In genomic region chrX:136251042-136251991, GRCh38 we compare ENCODE assay signal across 8 cellular contexts. TPM values are rescaled to one million over a fixed set of nuclear protein-coding genes. Genes with fewer than 3 reads are reported as not detected.
DNase-seq lines count a peak whose midpoint lies in the region; ATAC-seq, FAIRE-seq and TF ChIP-seq lines count a peak whose summit lies in the region.

Gene MAP7D3 (minus strand): TSS chrX:136251400. CDS start chrX:136251358, 42 bp downstream.

- ATAC-seq in GM21367 (IDR thresholded peaks at IDR 0.05; ENCODE audit: unreplicated experiment) (peak; percentile 75), SK-N-SH treated with all-trans-retinoic acid at 6 μM for 48 hours (peak; percentile 91), heart left ventricle (peak; percentile 64 to 95 (median 92))

- DNase-seq in D721Med (ENCODE audit: insufficient read length, low spot score) (peak; percentile 58), HTR-8/SVneo (ENCODE audit: insufficient read length, low spot score) (peak; percentile 49), heart left ventricle (peak; percentile 63 to 86 (median 74)), pulmonary artery endothelial cell (ENCODE audit: low read depth, low spot score) (no peak), vagina (ENCODE audit: extremely low spot score in 2 of 2) (no peak)
- DNase-seq in activated naive CD8-positive, alpha-beta T cell treated with anti-CD3 and anti-CD28 coated beads for 36 hours = peak; percentile 72

- FAIRE-seq in D721Med (lab: Jason Lieb, UNC) (no peak), HTR-8/SVneo (lab: Jason Lieb, UNC) (no peak)

- H3K9me3 ChIP-seq in heart left ventricle = no peaks in the 10 kb centered on the region
- no peaks in the 10 kb centered on the region for H3K9me3 ChIP-seq in vagina

- TF ChIP-seq POLR2A in heart left ventricle (IDR thresholded peaks at IDR 0.05) = peak in 1 of 2 donors; percentile 41
- peak in 1 of 2 donors; percentile 45 for TF ChIP-seq POLR2A in vagina (IDR thresholded peaks at IDR 0.05)

- H3K4me1 Mint-ChIP-seq in activated naive CD8-positive, alpha-beta T cell treated with anti-CD3 and anti-CD28 coated beads for 36 hours = peaks cover 12% of the 10 kb centered on the region

- H3K9me3 Mint-ChIP-seq in activated naive CD8-positive, alpha-beta T cell treated with anti-CD3 and anti-CD28 coated beads for 36 hours = no peaks in the 10 kb centered on the region

- no peaks in the 10 kb centered on the region for H3K27me3 Mint-ChIP-seq in activated naive CD8-positive, alpha-beta T cell treated with anti-CD3 and anti-CD28 coated beads for 36 hours

- H3K27me3 ChIP-seq in heart left ventricle = peaks cover 0 to 20% (median 0%) of the 10 kb centered on the region in 9 donors
- no peaks in the 10 kb centered on the region for H3K27me3 ChIP-seq in vagina

- H3K4me3 ChIP-seq in heart left ventricle (peak within 1 kb of the TSS; percentile 54 to 87 (median 76)), vagina (peak within 1 kb of the TSS; percentile 64 to 70)

- peak within 1 kb of the TSS; percentile 88 for H3K4me3 Mint-ChIP-seq in activated naive CD8-positive, alpha-beta T cell treated with anti-CD3 and anti-CD28 coated beads for 36 hours

- H3K27ac ChIP-seq in heart left ventricle (peak within 1 kb of the TSS in 11 of 12 donors; percentile 57 to 87 (median 81)), vagina (peak within 1 kb of the TSS; percentile 69)

- TF ChIP-seq CTCF in D721Med (IDR thresholded peaks at IDR 0.05; ENCODE audit: insufficient read depth, missing control alignments) = no peak
- TF ChIP-seq CTCF in heart left ventricle (IDR thresholded peaks at IDR 0.05) = no peak
- no peak for TF ChIP-seq CTCF in vagina (IDR thresholded peaks at IDR 0.05)

- H3K4me1 ChIP-seq in heart left ventricle = peaks cover 0 to 15% (median 0%) of the 10 kb centered on the region in 12 donors
- H3K4me1 ChIP-seq in vagina = peaks cover 13% of the 10 kb centered on the region

- intact Hi-C loops in heart left ventricle (cut with DNase I) = loop anchor here in 1 of 10 donors (5.0 kb wide), 1 partner anchor 39 kb away; no protein-coding TSS in a partner anchor
- intact Hi-C loops in vagina (cut with DNase I) = no loop called here

- peak within 1 kb of the TSS; percentile 85 for H3K27ac Mint-ChIP-seq in activated naive CD8-positive, alpha-beta T cell treated with anti-CD3 and anti-CD28 coated beads for 36 hours

- WGBS in heart left ventricle, 4 donors = 1 to 51% (median 14%) methylated on average over 9 to 67 of the region's 73 CpGs

- peaks cover 0 to under 1% (median 0%) of the 10 kb centered on the region in 9 donors for H3K36me3 ChIP-seq in heart left ventricle
- no peaks in the 10 kb centered on the region for H3K36me3 ChIP-seq in vagina

- H3K36me3 Mint-ChIP-seq in activated naive CD8-positive, alpha-beta T cell treated with anti-CD3 and anti-CD28 coated beads for 36 hours = no peaks in the 10 kb centered on the region

TF ChIP-seq in SK-N-SH treated with all-trans-retinoic acid at 6 μM for 48 hours, 23 proteins besides CTCF, POLR2A, EP300 and RAD21:
- no peak for TF ChIP-seq ARNTL (CRISPR knock-in tag; IDR thresholded peaks at IDR 0.05; ENCODE audit: borderline replicate concordance, low read depth)

RNA-seq across cellular contexts. Expression of gene MAP7D3, which starts in this region (rescaled TPM):
- 10 to 100 TPM; 17.8 to 17.9 TPM for total RNA-seq in activated naive CD8-positive, alpha-beta T cell treated with anti-CD3 and anti-CD28 coated beads for 36 hours
- total RNA-seq in heart left ventricle (10 to 100 TPM in 8 of 9 donors, 1 to 10 TPM in 1; 8.2 to 18.4 (median 13.2) TPM), pulmonary artery endothelial cell (12.3 and 17.9 TPM in 2 replicates), vagina (15.0 TPM)
- 10 to 100 TPM; 10.3 to 12.4 TPM for polyA plus RNA-seq in heart left ventricle

Comparison
In these comparisons a context has a peak if more than half of its experiments do, and no peak if none do; other contexts are left out.
1. DNase-seq: peak in D721Med (single experiment), HTR-8/SVneo (single experiment), activated naive CD8-positive, alpha-beta T cell treated with anti-CD3 and anti-CD28 coated beads for 36 hours (single experiment) and heart left ventricle (5 of 5); none in pulmonary artery endothelial cell (single experiment) and vagina (0 of 2).
2. Peak in every context shown above with its lines, with median percentiles within 50 percentile points of each other: ATAC-seq.